ENCODE assay signal across 26 cellular contexts in genomic region chr18:673317-673716, GRCh38. TPM values are rescaled to one million over a fixed set of nuclear protein-coding genes. Genes with fewer than 3 reads are reported as not detected.
A peak's percentile ranks its signal among the peaks of the same experiment; 100 is the strongest.
DNase-seq lines count a peak whose midpoint lies in the region; ATAC-seq, FAIRE-seq and TF ChIP-seq lines count a peak whose summit lies in the region.
"Had no signal": no experiment of that assay in that cellular context is flagged by ENCODE, and none has a peak within 500 bp of the region (broad histone marks: within the 10 kb centered on the region; RNA-seq: fewer than 3 reads in every experiment).

No MANE protein-coding gene starts in this region.

- no peaks in the 10 kb centered on the region for H3K79me2 ChIP-seq in HepG2 (ENCODE audit: insufficient read depth, low read length)

- peaks cover 4% of the 10 kb centered on the region; the same call in 1 of the 2 replicates for H3K4me1 ChIP-seq in HepG2 (ENCODE audit: insufficient read depth, low read length)
- no peaks in the 10 kb centered on the region for H3K4me1 ChIP-seq in right lobe of liver
- peaks cover 0 to 28% (median 23%) of the 10 kb centered on the region in 4 donors for H3K4me1 ChIP-seq in sigmoid colon
- H3K4me1 ChIP-seq: BE2C; BLaER1 treated with 17β-estradiol and CSF1 and Interleukin-3, amounts not matched to agents 10 nM and 100 nM had no signal

- no peak overlapping the region for H2AFZ ChIP-seq in HepG2 (ENCODE audit: low read length)
- H2AFZ ChIP-seq: GM23248 had no signal

- WGBS in HepG2 (ENCODE audit: low lambda C conversion rate) = 97% methylated on average over 3 of the region's 3 CpGs
- WGBS in right lobe of liver (ENCODE audit: insufficient coverage, low coverage, low lambda C conversion rate, missing lambda C conversion rate) = 82% methylated on average over 3 of the region's 3 CpGs
- 88% methylated on average over 3 of the region's 3 CpGs for WGBS in sigmoid colon, 2 donors

- TF ChIP-seq CTCF in HepG2 (CRISPR knock-in tag; IDR thresholded peaks at IDR 0.05) = no peak
- TF ChIP-seq CTCF in right lobe of liver (IDR thresholded peaks at IDR 0.05) = no peak
- no peak for TF ChIP-seq CTCF in sigmoid colon (IDR thresholded peaks at IDR 0.05)

- ATAC-seq in Right ventricle myocardium superior (ENCODE audit: poor library complexity) = peak; percentile 50
- ATAC-seq in HepG2 = no peak
- ATAC-seq in right lobe of liver = no peak
- ATAC-seq: A549, GM12878 had no signal

- DNase-seq in Right ventricle myocardium superior = no peak
- no peak for DNase-seq in cardiac septum (ENCODE audit: low spot score)
- DNase-seq in HepG2 (ENCODE audit: low spot score) = no peak
- no peak for DNase-seq in right lobe of liver
- no peak for DNase-seq in sigmoid colon
- DNase-seq in NCI-H2107 treated with DMSO at 0.1 percent for 48 hours (lab: John Stamatoyannopoulos, UW; ENCODE audit: unreplicated experiment) = no peak
- no peak for DNase-seq in activated CD4-positive, alpha-beta T cell treated with anti-CD3 and anti-CD28 coated beads, Interleukin-2, amount 10 ng/mL, durations not matched to agents 7 days and 5 days
- DNase-seq: 8988T; ACHN; AML-193; BE2C; CD4-positive, alpha-beta T cell; CD8-positive, alpha-beta memory T cell; DMS 273 treated with DMSO at 0.1 percent for 48 hours; DMS79; EL; GDM1; GM23248; H7; HCEC 1CT had no signal

- H4K20me1 ChIP-seq in HepG2 (ENCODE audit: insufficient read depth, low read length) = no peaks in the 10 kb centered on the region; the same call in 1 of the 2 replicates

- H3K27ac ChIP-seq in HepG2 (ENCODE audit: extremely low read length, insufficient read depth, low read length) = no peak overlapping the region
- H3K27ac ChIP-seq in right lobe of liver = no peak overlapping the region
- H3K27ac ChIP-seq in sigmoid colon = peak overlapping the region in 3 of 4 donors; percentile 30 to 51 (median 48)
- H3K27ac ChIP-seq: A549; BLaER1 treated with 17β-estradiol and CSF1 and Interleukin-3, amounts not matched to agents 10 nM and 100 nM; GM23248 had no signal

- TF ChIP-seq POLR2A in HepG2 (IDR thresholded peaks at IDR 0.05; ENCODE audit: insufficient read depth in 1 of 2, low read depth in 2 of 2, low read length in 2 of 2) (no peak), right lobe of liver (IDR thresholded peaks at IDR 0.05) (no peak), sigmoid colon (IDR thresholded peaks at IDR 0.05) (no peak)

- H3K36me3 ChIP-seq in HepG2 (replicated peaks in 1 of 2; ENCODE audit: control insufficient read depth in 1 of 2, insufficient read depth in 2 of 2, low read length in 2 of 2) (peaks cover 27 to 92% of the 10 kb centered on the region in 2 experiments), right lobe of liver (peaks cover 0 to 77% (median 23%) of the 10 kb centered on the region in 4 donors), sigmoid colon (peaks cover 0 to 31% (median 0%) of the 10 kb centered on the region in 4 donors)

- BruUV-seq in HepG2 (replicated peaks; lab: Mats Ljungman, UMichigan) = TSS peak; percentile 27

- no peak for TF ChIP-seq RAD21 in HepG2 (CRISPR knock-in tag; IDR thresholded peaks at IDR 0.05)

- H3K27me3 ChIP-seq in HepG2 (ENCODE audit: control insufficient read depth in 1 of 2, insufficient read depth in 2 of 2, low read length in 2 of 2) (no peaks in the 10 kb centered on the region), right lobe of liver (no peaks in the 10 kb centered on the region), sigmoid colon (no peaks in the 10 kb centered on the region)
- H3K27me3 ChIP-seq: BE2C; BLaER1 treated with 17β-estradiol and CSF1 and Interleukin-3, amounts not matched to agents 10 nM and 100 nM had no signal

- H3K9ac ChIP-seq in HepG2 (ENCODE audit: insufficient read depth, low read depth, low read length) = no peak overlapping the region
- H3K9ac ChIP-seq: BLaER1 treated with 17β-estradiol and CSF1 and Interleukin-3, amounts not matched to agents 10 nM and 100 nM; GM23248 had no signal

- POLR2A ChIA-PET in HepG2 (lab: Yijun Ruan, JAX) = interaction anchor here (1.5 kb wide), 1 partner anchor 15 kb away, joined by 6 read pairs; no protein-coding TSS in a partner anchor
- POLR2A ChIA-PET in activated CD4-positive, alpha-beta T cell treated with anti-CD3 and anti-CD28 coated beads, Interleukin-2, amount 10 ng/mL, durations not matched to agents 7 days and 5 days (lab: Charles Lee) = interaction anchor here (1.0 kb wide), 1 partner anchor 9 kb away, joined by 5 read pairs; no protein-coding TSS in a partner anchor

- in situ Hi-C loops in HepG2 (cut with HindIII; ENCODE audit: extremely low pct_ligation_motif_present, low pct_unique_long_range_greater_than_20kb) = no loop called here

- H3K27me3 Mint-ChIP-seq in activated CD4-positive, alpha-beta T cell treated with anti-CD3 and anti-CD28 coated beads, Interleukin-2, amount 10 ng/mL, durations not matched to agents 7 days and 5 days = no peaks in the 10 kb centered on the region
- H3K27me3 Mint-ChIP-seq: CD4-positive, alpha-beta T cell; CD8-positive, alpha-beta memory T cell had no signal

- TF ChIP-seq EP300 in HepG2 (IDR thresholded peaks at IDR 0.05; ENCODE audit: low read depth in 2 of 2, low read length in 2 of 2) = no peak
- TF ChIP-seq EP300 in HepG2 (CRISPR knock-in tag; IDR thresholded peaks at IDR 0.05; ENCODE audit: borderline replicate concordance) = no peak
- no peak for TF ChIP-seq EP300 in sigmoid colon (IDR thresholded peaks at IDR 0.05)

- intact Hi-C loops in Right ventricle myocardium superior (cut with DNase I) = no loop called here
- intact Hi-C loops in cardiac septum (cut with DNase I) = no loop called here
- intact Hi-C loops in HepG2 (cut with micrococcal nuclease; ENCODE audit: unreplicated experiment) = no loop called here
- intact Hi-C loops in right lobe of liver (cut with DNase I) = no loop called here
- intact Hi-C loops in sigmoid colon (cut with DNase I) = no loop called here

- no peak overlapping the region for H3K4me3 Mint-ChIP-seq in activated CD4-positive, alpha-beta T cell treated with anti-CD3 and anti-CD28 coated beads, Interleukin-2, amount 10 ng/mL, durations not matched to agents 7 days and 5 days
- H3K4me3 Mint-ChIP-seq: CD14-positive monocyte; CD4-positive, alpha-beta T cell; CD8-positive, alpha-beta memory T cell had no signal

- H3K9me3 ChIP-seq in HepG2 (ENCODE audit: low read length) (no peaks in the 10 kb centered on the region), right lobe of liver (no peaks in the 10 kb centered on the region), sigmoid colon (no peaks in the 10 kb centered on the region)
- H3K9me3 ChIP-seq: A549; BE2C; BLaER1 treated with 17β-estradiol and CSF1 and Interleukin-3, amounts not matched to agents 10 nM and 100 nM had no signal

- no peak overlapping the region for H3K4me2 ChIP-seq in HepG2 (ENCODE audit: low read depth, low read length)
- H3K4me2 ChIP-seq: A549; BLaER1 treated with 17β-estradiol and CSF1 and Interleukin-3, amounts not matched to agents 10 nM and 100 nM had no signal

- no peak for FAIRE-seq in HepG2 (lab: Jason Lieb, UNC)
- FAIRE-seq: A549, GM12878, GM19239, H1 had no signal

- H3K4me1 Mint-ChIP-seq in activated CD4-positive, alpha-beta T cell treated with anti-CD3 and anti-CD28 coated beads, Interleukin-2, amount 10 ng/mL, durations not matched to agents 7 days and 5 days = peaks cover 14% of the 10 kb centered on the region
- H3K4me1 Mint-ChIP-seq: CD14-positive monocyte; CD8-positive, alpha-beta memory T cell had no signal

- H3K9me3 Mint-ChIP-seq in activated CD4-positive, alpha-beta T cell treated with anti-CD3 and anti-CD28 coated beads, Interleukin-2, amount 10 ng/mL, durations not matched to agents 7 days and 5 days = no peaks in the 10 kb centered on the region
- H3K9me3 Mint-ChIP-seq: CD14-positive monocyte; CD4-positive, alpha-beta T cell; CD8-positive, alpha-beta memory T cell had no signal

- no peak overlapping the region for H3K27ac Mint-ChIP-seq in activated CD4-positive, alpha-beta T cell treated with anti-CD3 and anti-CD28 coated beads, Interleukin-2, amount 10 ng/mL, durations not matched to agents 7 days and 5 days
- H3K27ac Mint-ChIP-seq: CD14-positive monocyte; CD4-positive, alpha-beta T cell had no signal

- H3K4me3 ChIP-seq in HepG2 (replicated peaks in 1 of 3; ENCODE audit: insufficient read depth in 1 of 3, low read depth in 2 of 3, low read length in 3 of 3) (no peak overlapping the region), right lobe of liver (no peak overlapping the region), sigmoid colon (no peak overlapping the region)
- H3K4me3 ChIP-seq: A549; BLaER1 treated with 17β-estradiol and CSF1 and Interleukin-3, amounts not matched to agents 10 nM and 100 nM; GM12878; GM23248 had no signal

- H3K36me3 Mint-ChIP-seq in activated CD4-positive, alpha-beta T cell treated with anti-CD3 and anti-CD28 coated beads, Interleukin-2, amount 10 ng/mL, durations not matched to agents 7 days and 5 days (ENCODE audit: low read depth) = peaks cover 63% of the 10 kb centered on the region

- CTCF ChIA-PET in HepG2 (lab: Yijun Ruan, JAX; ENCODE audit: low intra/inter-chr PET ratio, low total read pairs) = no interaction called here
- CTCF ChIA-PET in activated CD4-positive, alpha-beta T cell treated with anti-CD3 and anti-CD28 coated beads, Interleukin-2, amount 10 ng/mL, durations not matched to agents 7 days and 5 days (lab: Charles Lee) = interaction anchor here (1.0 to 1.8 kb wide), 4 partner anchors 9 to 39 kb away, joined by 3 to 5 read pairs (median 4); partner anchors contain the start of genes ENOSF1 and TYMS

RNA-seq across cellular contexts. Expression of gene TYMS, which starts 15.9 kb away (rescaled TPM):
- total RNA-seq in Right ventricle myocardium superior (2.7 TPM), cardiac septum (1.9 TPM), HepG2 (2016; rRNA removed; fragmentation: Illumina TruSeq; extraction: Trizol) (80.1 and 186 TPM in 2 replicates), right lobe of liver (10 to 100 TPM in 1 of 6 experiments, 1 to 10 TPM in 5; 1.1 to 14.9 (median 4.2) TPM), sigmoid colon (1 to 10 TPM in 3 of 4 donors, under 1 TPM in 1; 0.55 to 3.0 (median 1.1) TPM)
- total RNA-seq in HepG2 (2016; cell fraction: cytosol; rRNA removed; fragmentation: Illumina TruSeq; extraction: Trizol; ENCODE audit: low read depth) = 27.2 and 31.4 TPM in 2 replicates
- total RNA-seq in HepG2 (2016; cell fraction: insoluble cytoplasmic fraction; rRNA removed; fragmentation: Illumina TruSeq; extraction: Trizol) = 77.9 and 183 TPM in 2 replicates
- total RNA-seq in HepG2 (2016; cell fraction: membrane; rRNA removed; fragmentation: Illumina TruSeq; extraction: Trizol) = 91.3 and 92.9 TPM in 2 replicates
- 89.4 and 101 TPM in 2 replicates for total RNA-seq in HepG2 (2016; cell fraction: nucleus; rRNA removed; fragmentation: Illumina TruSeq; extraction: Trizol)
- polyA plus RNA-seq in HepG2 (2011; rRNA removed) (84.9 and 106 TPM in 2 replicates), sigmoid colon (10 to 100 TPM in 2 of 3 donors, 1 to 10 TPM in 1; 7.8 to 62.0 (median 17.3) TPM)
- polyA plus RNA-seq in HepG2 (2011; cell fraction: cytosol; rRNA removed) = 66.6 and 93.1 TPM in 2 replicates
- 30.9 and 37.2 TPM in 2 replicates for polyA plus RNA-seq in HepG2 (2011; cell fraction: nucleus; rRNA removed)
- 69.5 and 111 TPM in 2 replicates for polyA plus RNA-seq in HepG2 (2012)
- 61.0 and 61.1 TPM in 2 replicates for polyA plus RNA-seq in HepG2 (2016; cell fraction: cytosol; fragmentation: Illumina TruSeq; extraction: Trizol; ENCODE audit: low read depth)
- 396 and 406 TPM in 2 replicates for polyA plus RNA-seq in HepG2 (2016; cell fraction: insoluble cytoplasmic fraction; fragmentation: Illumina TruSeq; extraction: Trizol; ENCODE audit: low read depth)
- 107 and 113 TPM in 2 replicates for polyA plus RNA-seq in HepG2 (2016; cell fraction: membrane; fragmentation: Illumina TruSeq; extraction: Trizol; ENCODE audit: low read depth)
- polyA plus RNA-seq in HepG2 (2016; cell fraction: nucleus; fragmentation: Illumina TruSeq; extraction: Trizol; ENCODE audit: insufficient read depth, low read depth) = 245 and 246 TPM in 2 replicates
- polyA minus RNA-seq in HepG2 (2011; rRNA and poly(A)+ RNA removed; ENCODE audit: low replicate concordance) = 242 and 518 TPM in 2 replicates
- 59.7 and 82.7 TPM in 2 replicates for polyA minus RNA-seq in HepG2 (2011; cell fraction: cytosol; rRNA and poly(A)+ RNA removed)
- 20.8 and 28.3 TPM in 2 replicates for polyA minus RNA-seq in HepG2 (2011; cell fraction: nucleus; rRNA and poly(A)+ RNA removed)
- total RNA-seq in activated CD4-positive, alpha-beta T cell treated with anti-CD3 and anti-CD28 coated beads, Interleukin-2, amount 10 ng/mL, durations not matched to agents 7 days and 5 days = 100 to 1,000 TPM; 421 to 478 TPM
- polyA plus RNA-seq: CD14-positive monocyte had no signal

RNA-seq across cellular contexts. Expression of gene ENOSF1, which starts 39.1 kb away (rescaled TPM):
- 20.9 TPM for total RNA-seq in Right ventricle myocardium superior
- 26.8 TPM for total RNA-seq in cardiac septum
- total RNA-seq in HepG2 (2016; rRNA removed; fragmentation: Illumina TruSeq; extraction: Trizol) = 21.1 and 37.6 TPM in 2 replicates
- 8.2 and 9.8 TPM in 2 replicates for total RNA-seq in HepG2 (2016; cell fraction: cytosol; rRNA removed; fragmentation: Illumina TruSeq; extraction: Trizol; ENCODE audit: low read depth)
- total RNA-seq in HepG2 (2016; cell fraction: insoluble cytoplasmic fraction; rRNA removed; fragmentation: Illumina TruSeq; extraction: Trizol) = 25.4 and 34.5 TPM in 2 replicates
- total RNA-seq in HepG2 (2016; cell fraction: membrane; rRNA removed; fragmentation: Illumina TruSeq; extraction: Trizol) = 8.9 and 9.6 TPM in 2 replicates
- total RNA-seq in HepG2 (2016; cell fraction: nucleus; rRNA removed; fragmentation: Illumina TruSeq; extraction: Trizol) = 59.4 and 77.1 TPM in 2 replicates
- polyA plus RNA-seq in HepG2 (2011; rRNA removed) = 38.2 and 40.1 TPM in 2 replicates
- polyA plus RNA-seq in HepG2 (2011; cell fraction: cytosol; rRNA removed) = 10.1 and 10.8 TPM in 2 replicates
- polyA plus RNA-seq in HepG2 (2011; cell fraction: nucleus; rRNA removed) = 182 and 188 TPM in 2 replicates
- 22.6 and 32.9 TPM in 2 replicates for polyA plus RNA-seq in HepG2 (2012)
- 2.2 and 3.1 TPM in 2 replicates for polyA plus RNA-seq in HepG2 (2016; cell fraction: cytosol; fragmentation: Illumina TruSeq; extraction: Trizol; ENCODE audit: low read depth)
- polyA plus RNA-seq in HepG2 (2016; cell fraction: insoluble cytoplasmic fraction; fragmentation: Illumina TruSeq; extraction: Trizol; ENCODE audit: low read depth) = 23.8 and 27.2 TPM in 2 replicates
- polyA plus RNA-seq in HepG2 (2016; cell fraction: membrane; fragmentation: Illumina TruSeq; extraction: Trizol; ENCODE audit: low read depth) = 6.1 and 7.0 TPM in 2 replicates
- 131 and 139 TPM in 2 replicates for polyA plus RNA-seq in HepG2 (2016; cell fraction: nucleus; fragmentation: Illumina TruSeq; extraction: Trizol; ENCODE audit: insufficient read depth, low read depth)
- polyA minus RNA-seq in HepG2 (2011; rRNA and poly(A)+ RNA removed; ENCODE audit: low replicate concordance) = 73.7 and 121 TPM in 2 replicates
- 8.3 and 11.0 TPM in 2 replicates for polyA minus RNA-seq in HepG2 (2011; cell fraction: cytosol; rRNA and poly(A)+ RNA removed)
- 137 and 147 TPM in 2 replicates for polyA minus RNA-seq in HepG2 (2011; cell fraction: nucleus; rRNA and poly(A)+ RNA removed)
- 10 to 100 TPM; 36.7 to 71.9 (median 58.5) TPM for total RNA-seq in right lobe of liver
- total RNA-seq in sigmoid colon = 10 to 100 TPM; 37.5 to 56.9 (median 52.7) TPM
- 10 to 100 TPM; 16.8 to 43.6 (median 34.4) TPM for polyA plus RNA-seq in sigmoid colon
- total RNA-seq in activated CD4-positive, alpha-beta T cell treated with anti-CD3 and anti-CD28 coated beads, Interleukin-2, amount 10 ng/mL, durations not matched to agents 7 days and 5 days = 10 to 100 TPM; 67.2 to 70.3 TPM

Comparison
In these comparisons a context has a peak if more than half of its experiments do, and no peak if none do; other contexts are left out.
1. H3K27ac ChIP-seq: peak in sigmoid colon (3 of 4); none in HepG2 (single experiment) and right lobe of liver (0 of 3).